8 cellular contexts compared by ENCODE assay signal in genomic region chr14:22882529-22883190, GRCh38. TPM values are rescaled to one million over a fixed set of nuclear protein-coding genes. Genes with fewer than 3 reads are reported as not detected.
DNase-seq lines count a peak whose midpoint lies in the region; ATAC-seq and TF ChIP-seq lines count a peak whose summit lies in the region.

No MANE protein-coding gene starts in this region.

- H3K36me3 ChIP-seq in upper lobe of right lung, result peaks cover 21% of the 10 kb centered on the region

- H3K4me3 ChIP-seq in astrocyte of the spinal cord (ENCODE audit: low read depth, low read length), result no peak overlapping the region
- no peak overlapping the region for H3K4me3 ChIP-seq in upper lobe of right lung

- intact Hi-C loops in upper lobe of right lung (cut with DNase I), result no loop called here

- H3K27me3 ChIP-seq in upper lobe of right lung, result no peaks in the 10 kb centered on the region

- peak; percentile 51 for DNase-seq in ELR (ENCODE audit: low read depth)
- peak; percentile 98 for DNase-seq in NCI-H2029 treated with DMSO at 0.1 percent for 48 hours (lab: John Stamatoyannopoulos, UW)
- DNase-seq in astrocyte of the spinal cord (ENCODE audit: low read depth, low spot score), result peak; percentile 52
- peak; percentile 97 for DNase-seq in left kidney (ENCODE audit: low read depth, low spot score)
- DNase-seq in upper lobe of right lung, result no peak
- no peak for DNase-seq in GM13976 (ENCODE audit: low spot score)
- no peak for DNase-seq in stimulated activated naive CD8-positive, alpha-beta T cell treated with anti-CD3 and anti-CD28 coated beads, Interleukin-15, Interleukin-2, amounts not matched to agents 100 U/mL and 50 U/mL, for 24 hours
- no peak for DNase-seq in NOMO-1 (lab: John Stamatoyannopoulos, UW; ENCODE audit: unreplicated experiment in 2 of 2)

- TF ChIP-seq CTCF in astrocyte of the spinal cord (IDR thresholded peaks at IDR 0.05; ENCODE audit: low read depth, low read length) (no peak), upper lobe of right lung (IDR thresholded peaks at IDR 0.05) (no peak), GM13976 (IDR thresholded peaks at IDR 0.05; ENCODE audit: borderline replicate concordance, control extremely low read depth, extremely low read depth, insufficient read depth, missing control alignments) (no peak)

- no peaks in the 10 kb centered on the region for H3K9me3 ChIP-seq in upper lobe of right lung

- peaks cover 3% of the 10 kb centered on the region for H3K4me1 ChIP-seq in upper lobe of right lung

- H3K27ac ChIP-seq in upper lobe of right lung, result no peak overlapping the region

- in situ Hi-C loops in astrocyte of the spinal cord (cut with HindIII; ENCODE audit: low sequenced_read_pairs), result no loop called here
- in situ Hi-C loops in GM13976 (cut with MboI; ENCODE audit: low sequenced_read_pairs, unreplicated experiment), result no loop called here

- peak; percentile 27 for ATAC-seq in upper lobe of right lung
- ATAC-seq in stimulated activated naive CD8-positive, alpha-beta T cell treated with anti-CD3 and anti-CD28 coated beads, Interleukin-15, Interleukin-2, amounts not matched to agents 100 U/mL and 50 U/mL, for 24 hours, result no peak

RNA-seq across cellular contexts. Expression of gene REM2, which starts 0.4 kb away (rescaled TPM):
- 0.41 TPM for total RNA-seq in upper lobe of right lung

RNA-seq across cellular contexts. Expression of gene LRP10, which starts 11.1 kb away (rescaled TPM):
- total RNA-seq in upper lobe of right lung, result 142 TPM

RNA-seq across cellular contexts. Expression of gene RBM23, which starts 36.3 kb away (rescaled TPM):
- 83.5 TPM for total RNA-seq in upper lobe of right lung

RNA-seq across cellular contexts. Expression of gene MMP14, which starts 46.3 kb away (rescaled TPM):
- total RNA-seq in upper lobe of right lung, result 149 TPM

RNA-seq across cellular contexts. Expression of gene PRMT5, which starts 46.5 kb away (rescaled TPM):
- total RNA-seq in upper lobe of right lung, result 38.9 TPM

Comparison
In these comparisons a context has a peak if more than half of its experiments do, and no peak if none do; other contexts are left out.
1. DNase-seq: peak in ELR (single experiment), NCI-H2029 treated with DMSO at 0.1 percent for 48 hours (single experiment), astrocyte of the spinal cord (single experiment) and left kidney (single experiment); none in upper lobe of right lung (single experiment), GM13976 (single experiment), stimulated activated naive CD8-positive, alpha-beta T cell treated with anti-CD3 and anti-CD28 coated beads, Interleukin-15, Interleukin-2, amounts not matched to agents 100 U/mL and 50 U/mL, for 24 hours (single experiment) and NOMO-1 (0 of 2).